11 cellular contexts compared by ENCODE assay signal in the genomic region with DNA sequence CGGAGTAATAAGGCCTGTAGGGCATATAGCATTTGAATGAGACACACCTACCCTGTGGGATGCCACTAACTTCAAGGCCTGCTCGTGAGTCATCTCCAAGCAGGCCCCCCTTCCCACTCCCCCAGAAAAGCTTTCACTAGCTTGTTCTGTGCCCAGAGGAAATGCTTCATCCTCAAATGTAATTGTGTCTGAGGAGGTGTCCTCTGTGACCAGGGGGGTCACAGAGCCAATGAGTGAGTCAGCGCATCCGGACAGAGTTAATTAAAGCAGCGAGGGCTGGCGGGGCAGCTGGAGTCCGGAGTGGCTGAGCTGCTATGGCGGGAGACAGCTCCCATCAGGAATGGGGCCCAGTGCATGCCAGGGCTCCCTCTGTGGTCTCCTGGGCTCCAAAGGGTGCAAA. TPM values are rescaled to one million over a fixed set of nuclear protein-coding genes. Genes with fewer than 3 reads are reported as not detected.
A peak's percentile ranks its signal among the peaks of the same experiment; 100 is the strongest.
DNase-seq lines count a peak whose midpoint lies in the region; ATAC-seq and TF ChIP-seq lines count a peak whose summit lies in the region.
"Had no signal": no experiment of that assay in that cellular context is flagged by ENCODE, and none has a peak within 500 bp of the region (broad histone marks: within the 10 kb centered on the region; RNA-seq: fewer than 3 reads in every experiment).

No MANE protein-coding gene starts in this region.

- H3K14ac ChIP-seq in mesenchymal stem cell (ENCODE audit: low read length in 2 of 2): no peak overlapping the region

- no peak overlapping the region for H3K4me3 ChIP-seq in mesenchymal stem cell (ENCODE audit: insufficient read depth in 1 of 2, low read depth in 1 of 2, low read length in 2 of 2)

- peaks cover 68% of the 10 kb centered on the region for H3K27me3 Mint-ChIP-seq in T-helper 17 cell

- peaks cover 13% of the 10 kb centered on the region for H3K4me1 ChIP-seq in mesenchymal stem cell (ENCODE audit: control insufficient read depth, insufficient read depth, low read depth, low read length)

- H3K9me3 ChIP-seq in mesenchymal stem cell (ENCODE audit: control insufficient read depth, low read length) (no peaks in the 10 kb centered on the region), T-helper 17 cell (ENCODE audit: control insufficient read depth, low read length, poor library complexity, severe bottlenecking) (no peaks in the 10 kb centered on the region)

- H3K36me3 Mint-ChIP-seq in T-helper 17 cell (ENCODE audit: low read depth): peaks cover 2% of the 10 kb centered on the region
- H3K36me3 Mint-ChIP-seq: CD8-positive, alpha-beta memory T cell had no signal

- no peak overlapping the region for H3K9ac ChIP-seq in mesenchymal stem cell (ENCODE audit: low read length)

- no peaks in the 10 kb centered on the region for H3K36me3 ChIP-seq in mesenchymal stem cell (ENCODE audit: control insufficient read depth in 1 of 2, insufficient read depth in 2 of 2, low read depth in 1 of 2, low read length in 2 of 2)

- H2BK12ac ChIP-seq in mesenchymal stem cell (ENCODE audit: low read length in 2 of 2): no peak overlapping the region

- H3K18ac ChIP-seq in mesenchymal stem cell (ENCODE audit: low read depth in 1 of 2, low read length in 2 of 2): no peak overlapping the region

- H4K91ac ChIP-seq in mesenchymal stem cell (ENCODE audit: low read length): no peak overlapping the region

- no peaks in the 10 kb centered on the region for H3K79me1 ChIP-seq in mesenchymal stem cell (replicated peaks; ENCODE audit: low read length, poor library complexity, severe bottlenecking)

- H2AK5ac ChIP-seq in mesenchymal stem cell (ENCODE audit: low read length, severe bottlenecking): no peak overlapping the region

- no peak overlapping the region for H3K4me3 Mint-ChIP-seq in T-helper 17 cell
- H3K4me3 Mint-ChIP-seq: CD8-positive, alpha-beta memory T cell; dendritic cell treated with granulocyte-macrophage colony-stimulating factor and Interleukin-4, amounts not matched to agents 40 ng/mL and 50 ng/mL, for 4 days had no signal

- H3K27ac ChIP-seq in mesenchymal stem cell (ENCODE audit: low read length, poor library complexity, severe bottlenecking): no peak overlapping the region

- no peak overlapping the region for H3K4ac ChIP-seq in mesenchymal stem cell (ENCODE audit: low read depth in 1 of 2, low read length in 2 of 2)

- H4K8ac ChIP-seq in mesenchymal stem cell (ENCODE audit: low read length): no peak overlapping the region

- no peak overlapping the region for H2BK5ac ChIP-seq in mesenchymal stem cell (ENCODE audit: low read depth, low read length, poor library complexity, severe bottlenecking)

- no peak overlapping the region for H2AFZ ChIP-seq in mesenchymal stem cell (ENCODE audit: low read depth, low read length)

- H3K4me1 Mint-ChIP-seq in T-helper 17 cell: peaks cover 7% of the 10 kb centered on the region

- no peak overlapping the region for H2BK120ac ChIP-seq in mesenchymal stem cell (ENCODE audit: low read depth, low read length)

- DNase-seq in EH (ENCODE audit: low read depth): peak; percentile 93
- peak; percentile 68 for DNase-seq in mesenchymal stem cell
- no peak for DNase-seq in NCI-H1694 treated with DMSO at 0.1 percent for 48 hours (lab: John Stamatoyannopoulos, UW)
- no peak for DNase-seq in T-helper 17 cell
- DNase-seq: CD8-positive, alpha-beta memory T cell; KG1 had no signal

- ATAC-seq in esophagus mucosa: peak; percentile 43
- ATAC-seq in HG03469 (IDR thresholded peaks at IDR 0.05; ENCODE audit: unreplicated experiment): no peak
- ATAC-seq in GM21528 (IDR thresholded peaks at IDR 0.05; ENCODE audit: low FRiP score, unreplicated experiment): no peak
- no peak for ATAC-seq in T-helper 17 cell

- no peak overlapping the region for H3K23ac ChIP-seq in mesenchymal stem cell (ENCODE audit: low read length in 2 of 2)

- H3K27ac Mint-ChIP-seq in T-helper 17 cell: no peak overlapping the region
- H3K27ac Mint-ChIP-seq: CD8-positive, alpha-beta memory T cell; dendritic cell treated with granulocyte-macrophage colony-stimulating factor and Interleukin-4, amounts not matched to agents 40 ng/mL and 50 ng/mL, for 4 days had no signal

- no peak overlapping the region for H2BK15ac ChIP-seq in mesenchymal stem cell (ENCODE audit: low read depth, poor library complexity, severe bottlenecking)

- H3K4me2 ChIP-seq in mesenchymal stem cell (ENCODE audit: low read length, poor library complexity, severe bottlenecking): no peak overlapping the region

- peaks cover 27 to 46% of the 10 kb centered on the region in 2 experiments for H3K27me3 ChIP-seq in mesenchymal stem cell (ENCODE audit: control insufficient read depth in 1 of 2, insufficient read depth in 1 of 2, low read length in 2 of 2)

- 1% methylated on average over 8 of the region's 8 CpGs for WGBS in mesenchymal stem cell

TF ChIP-seq in PFSK-1, 5 proteins besides CTCF, POLR2A, EP300 and RAD21:
- TF ChIP-seq SIN3A (IDR thresholded peaks at IDR 0.05; ENCODE audit: borderline replicate concordance, insufficient read depth, low read length) (peak; percentile 57; the same call in 1 of the 2 replicates), REST (IDR thresholded peaks at IDR 0.05; ENCODE audit: insufficient read depth in 1 of 2, low read depth in 2 of 2, low read length in 2 of 2) (peak in 1 of 2 experiments; percentile 59; a peak in 1 of 4 replicates), TAF1 (IDR thresholded peaks at IDR 0.05; ENCODE audit: borderline replicate concordance, insufficient read depth, low read length) (no peak), POLR2AphosphoS5 (IDR thresholded peaks at IDR 0.05; ENCODE audit: low read depth, low read length) (no peak), FOXP2 (optimal IDR thresholded peaks at IDR 0.05; ENCODE audit: borderline replicate concordance, extremely low read depth, extremely low read length, insufficient read depth) (peak; percentile 50)

RNA-seq across cellular contexts. Expression of gene ESRRB, which starts 27.0 kb away (rescaled TPM):
- not detected for polyA plus RNA-seq in PFSK-1 (2012; ENCODE audit: insufficient read length, low read depth)
- total RNA-seq in esophagus mucosa (0.12 TPM), T-helper 17 cell (under 1 TPM in 1 of 2 donors, not detected in 1; 0.40 TPM)
- polyA plus RNA-seq in mesenchymal stem cell (2013, experiment 1 of 2): not detected
- 0.01 TPM for polyA plus RNA-seq in mesenchymal stem cell (2013, experiment 2 of 2)
- total RNA-seq: CD8-positive, alpha-beta memory T cell had no signal
- polyA plus RNA-seq: CD8-positive, alpha-beta memory T cell had no signal

Comparison
In these comparisons a context has a peak if more than half of its experiments do, and no peak if none do; other contexts are left out.
1. DNase-seq: peak in EH (single experiment) and mesenchymal stem cell (single experiment); none in NCI-H1694 treated with DMSO at 0.1 percent for 48 hours (single experiment) and T-helper 17 cell (0 of 3).